Comparison of ENCODE assay signal across 35 cellular contexts in genomic region chr14:104950021-104950420, GRCh38. TPM values are rescaled to one million over a fixed set of nuclear protein-coding genes. Genes with fewer than 3 reads are reported as not detected.
"Had no signal": no experiment of that assay in that cellular context is flagged by ENCODE, and none has a peak within 500 bp of the region (broad histone marks: within the 10 kb centered on the region; RNA-seq: fewer than 3 reads in every experiment).

No MANE protein-coding gene starts in this region.

- H3K27ac Mint-ChIP-seq: activated B cell treated with CpG ODN at 0.5 μM for 24 hours; activated CD4-positive, alpha-beta memory T cell treated with anti-CD3 and anti-CD28 coated beads for 36 hours; activated CD8-positive, alpha-beta memory T cell treated with anti-CD3 and anti-CD28 coated beads, Interleukin-2, amount 10 ng/mL, durations not matched to agents 7 days and 5 days; activated CD8-positive, alpha-beta T cell treated with anti-CD3 and anti-CD28 coated beads, Interleukin-2, amount 10 ng/mL, durations not matched to agents 7 days and 5 days; activated naive CD4-positive, alpha-beta T cell treated with anti-CD3 and anti-CD28 coated beads for 36 hours; activated naive CD4-positive, alpha-beta T cell treated with anti-CD3 and anti-CD28 coated beads, Interleukin-2, amount 50 U/mL, for 24 hours; activated naive CD8-positive, alpha-beta T cell treated with anti-CD3 and anti-CD28 coated beads, Interleukin-2, amount 10 ng/mL, durations not matched to agents 7 days and 5 days; activated T-helper 1 cell treated with anti-CD3 and anti-CD28 coated beads, Interleukin-12 subunit alpha, Interleukin-12 subunit beta, Interleukin-2, Interleukin-4 antibody, amounts not matched to agents 30 ng/mL and 10 ng/mL and 1 ng/mL, durations not matched to agents 14 hours and 24 hours and 36 hours; activated T-helper 2 cell treated with anti-CD3 and anti-CD28 coated beads, Interferon-gamma antibody, Interleukin-2, Interleukin-4, amounts not matched to agents 10 μg/mL and 5 μg/mL and 100 μg/mL, durations not matched to agents 14 hours and 24 hours and 36 hours; brain; T-helper 17 cell; T-helper 2 cell treated with Interferon-gamma antibody and Interleukin-4, amounts not matched to agents 5 μg/mL and 100 μg/mL, for 36 hours had no signal

- H3K36me3 ChIP-seq: breast epithelium, cardiac muscle cell, colonic mucosa, WERI-Rb-1 had no signal

- ATAC-seq: activated CD4-positive, CD25-positive, alpha-beta regulatory T cell treated with anti-CD3 and anti-CD28 coated beads, Interleukin-2, amount 50 U/mL, for 24 hours; activated CD8-positive, alpha-beta memory T cell treated with anti-CD3 and anti-CD28 coated beads, Interleukin-2, amount 10 ng/mL, durations not matched to agents 7 days and 5 days; activated CD8-positive, alpha-beta T cell treated with anti-CD3 and anti-CD28 coated beads, Interleukin-2, amount 10 ng/mL, durations not matched to agents 7 days and 5 days; gastroesophageal sphincter; T-helper 17 cell had no signal

- H3K4me1 Mint-ChIP-seq: activated B cell treated with CpG ODN at 0.5 μM for 24 hours; activated CD8-positive, alpha-beta memory T cell treated with anti-CD3 and anti-CD28 coated beads, Interleukin-2, amount 10 ng/mL, durations not matched to agents 7 days and 5 days; activated naive CD4-positive, alpha-beta T cell treated with anti-CD3 and anti-CD28 coated beads, Interleukin-2, amount 50 U/mL, for 24 hours; activated naive CD8-positive, alpha-beta T cell treated with anti-CD3 and anti-CD28 coated beads, Interleukin-2, amount 10 ng/mL, durations not matched to agents 7 days and 5 days; brain; central memory CD8-positive, alpha-beta T cell had no signal

- H3K36me3 Mint-ChIP-seq: activated CD4-positive, alpha-beta memory T cell treated with anti-CD3 and anti-CD28 coated beads for 36 hours; activated CD8-positive, alpha-beta memory T cell treated with anti-CD3 and anti-CD28 coated beads, Interleukin-2, amount 10 ng/mL, durations not matched to agents 7 days and 5 days; activated naive CD4-positive, alpha-beta T cell treated with anti-CD3 and anti-CD28 coated beads, Interleukin-2, amount 50 U/mL, for 24 hours; activated naive CD8-positive, alpha-beta T cell treated with anti-CD3 and anti-CD28 coated beads, Interleukin-2, amount 10 ng/mL, durations not matched to agents 7 days and 5 days had no signal

- H3K4me3 ChIP-seq: ascending aorta, breast epithelium, cardiac muscle cell, colonic mucosa, esophagus squamous epithelium, gastroesophageal sphincter had no signal

- H3K4me3 Mint-ChIP-seq: activated B cell treated with CpG ODN at 0.5 μM for 24 hours; activated CD4-positive, alpha-beta memory T cell treated with anti-CD3 and anti-CD28 coated beads for 36 hours; activated CD8-positive, alpha-beta memory T cell treated with anti-CD3 and anti-CD28 coated beads, Interleukin-2, amount 10 ng/mL, durations not matched to agents 7 days and 5 days; activated CD8-positive, alpha-beta T cell treated with anti-CD3 and anti-CD28 coated beads, Interleukin-2, amount 10 ng/mL, durations not matched to agents 7 days and 5 days; activated naive CD4-positive, alpha-beta T cell treated with anti-CD3 and anti-CD28 coated beads for 36 hours; activated naive CD4-positive, alpha-beta T cell treated with anti-CD3 and anti-CD28 coated beads, Interleukin-2, amount 50 U/mL, for 24 hours; activated naive CD8-positive, alpha-beta T cell treated with anti-CD3 and anti-CD28 coated beads, Interleukin-2, amount 10 ng/mL, durations not matched to agents 7 days and 5 days; activated T-helper 1 cell treated with anti-CD3 and anti-CD28 coated beads, Interleukin-12 subunit alpha, Interleukin-12 subunit beta, Interleukin-2, Interleukin-4 antibody, amounts not matched to agents 30 ng/mL and 10 ng/mL and 1 ng/mL, durations not matched to agents 14 hours and 24 hours and 36 hours; brain; central memory CD8-positive, alpha-beta T cell; T-helper 17 cell; T-helper 2 cell treated with Interferon-gamma antibody and Interleukin-4, amounts not matched to agents 5 μg/mL and 100 μg/mL, for 36 hours had no signal

- H3K27ac ChIP-seq: ascending aorta, breast epithelium, cardiac muscle cell, colonic mucosa, epithelial cell of prostate, esophagus squamous epithelium, gastroesophageal sphincter, WERI-Rb-1 had no signal

- H3K9me3 Mint-ChIP-seq: activated B cell treated with CpG ODN at 0.5 μM for 24 hours; activated CD4-positive, alpha-beta memory T cell treated with anti-CD3 and anti-CD28 coated beads for 36 hours; activated naive CD4-positive, alpha-beta T cell treated with anti-CD3 and anti-CD28 coated beads for 36 hours; activated naive CD4-positive, alpha-beta T cell treated with anti-CD3 and anti-CD28 coated beads, Interleukin-2, amount 50 U/mL, for 24 hours; activated naive CD8-positive, alpha-beta T cell treated with anti-CD3 and anti-CD28 coated beads, Interleukin-2, amount 10 ng/mL, durations not matched to agents 7 days and 5 days; activated T-helper 1 cell treated with anti-CD3 and anti-CD28 coated beads, Interleukin-12 subunit alpha, Interleukin-12 subunit beta, Interleukin-2, Interleukin-4 antibody, amounts not matched to agents 30 ng/mL and 10 ng/mL and 1 ng/mL, durations not matched to agents 14 hours and 24 hours and 36 hours; activated T-helper 2 cell treated with anti-CD3 and anti-CD28 coated beads, Interferon-gamma antibody, Interleukin-2, Interleukin-4, amounts not matched to agents 10 μg/mL and 5 μg/mL and 100 μg/mL, durations not matched to agents 14 hours and 24 hours and 36 hours; brain; central memory CD8-positive, alpha-beta T cell; T-helper 2 cell treated with Interferon-gamma antibody and Interleukin-4, amounts not matched to agents 5 μg/mL and 100 μg/mL, for 36 hours had no signal

- H3K4me1 ChIP-seq: ascending aorta, breast epithelium, colonic mucosa, esophagus squamous epithelium, gastroesophageal sphincter had no signal

- DNase-seq: activated B cell treated with CpG ODN at 0.5 μM for 24 hours; activated CD4-positive, alpha-beta memory T cell treated with anti-CD3 and anti-CD28 coated beads for 36 hours; activated CD4-positive, alpha-beta T cell treated with anti-CD3 and anti-CD28 coated beads for 48 hours; activated CD8-positive, alpha-beta memory T cell treated with anti-CD3 and anti-CD28 coated beads, Interleukin-2, amount 10 ng/mL, durations not matched to agents 7 days and 5 days; activated CD8-positive, alpha-beta memory T cell treated with anti-CD3 and anti-CD28 coated beads, Interleukin-2, amount 50 U/mL, for 4 hours; activated CD8-positive, alpha-beta T cell treated with anti-CD3 and anti-CD28 coated beads, Interleukin-2, amount 10 ng/mL, durations not matched to agents 7 days and 5 days; activated effector memory CD4-positive, alpha-beta T cell treated with anti-CD3 and anti-CD28 coated beads, Interleukin-2, amount 50 U/mL, for 16 hours; activated naive CD4-positive, alpha-beta T cell treated with anti-CD3 and anti-CD28 coated beads for 36 hours; activated naive CD8-positive, alpha-beta T cell treated with anti-CD3 and anti-CD28 coated beads, Interleukin-2, amount 10 ng/mL, durations not matched to agents 7 days and 5 days; activated T-cell treated with anti-CD3 and anti-CD28 coated beads, Interleukin-2, amount 50 U/mL, for 1 hour; activated T-cell treated with anti-CD3 and anti-CD28 coated beads, Interleukin-2, amount 50 U/mL, for 48 hours; colonic mucosa; effector CD8-positive, alpha-beta T cell; esophagus squamous epithelium; foreskin melanocyte; T1000; WERI-Rb-1 had no signal

- H3K27me3 ChIP-seq: ascending aorta, breast epithelium, cardiac muscle cell, colonic mucosa, esophagus squamous epithelium, gastroesophageal sphincter had no signal

- H3K27me3 Mint-ChIP-seq: activated B cell treated with CpG ODN at 0.5 μM for 24 hours; activated CD4-positive, alpha-beta memory T cell treated with anti-CD3 and anti-CD28 coated beads for 36 hours; activated CD8-positive, alpha-beta memory T cell treated with anti-CD3 and anti-CD28 coated beads, Interleukin-2, amount 10 ng/mL, durations not matched to agents 7 days and 5 days; activated naive CD4-positive, alpha-beta T cell treated with anti-CD3 and anti-CD28 coated beads, Interleukin-2, amount 50 U/mL, for 24 hours; activated naive CD8-positive, alpha-beta T cell treated with anti-CD3 and anti-CD28 coated beads, Interleukin-2, amount 10 ng/mL, durations not matched to agents 7 days and 5 days had no signal

- H3K9me3 ChIP-seq: ascending aorta, breast epithelium, colonic mucosa, esophagus squamous epithelium, gastroesophageal sphincter had no signal

RNA-seq across cellular contexts. Expression of gene PLD4, which starts 25.3 kb away (rescaled TPM):
- total RNA-seq: activated CD4-positive, alpha-beta memory T cell treated with anti-CD3 and anti-CD28 coated beads for 36 hours; activated CD8-positive, alpha-beta memory T cell treated with anti-CD3 and anti-CD28 coated beads for 36 hours; activated CD8-positive, alpha-beta memory T cell treated with anti-CD3 and anti-CD28 coated beads, Interleukin-2, amount 10 ng/mL, durations not matched to agents 7 days and 5 days; activated CD8-positive, alpha-beta T cell treated with anti-CD3 and anti-CD28 coated beads, Interleukin-2, amount 10 ng/mL, durations not matched to agents 7 days and 5 days; activated naive CD4-positive, alpha-beta T cell treated with anti-CD3 and anti-CD28 coated beads for 36 hours; ascending aorta; dermis microvascular lymphatic vessel endothelial cell; fibroblast of villous mesenchyme; glomerular endothelial cell had no signal
- polyA plus RNA-seq: fibroblast of lung had no signal

RNA-seq across cellular contexts. Expression of gene AHNAK2, which starts 28.2 kb away (rescaled TPM):
- total RNA-seq: activated B cell treated with CpG ODN at 0.5 μM for 24 hours; activated CD8-positive, alpha-beta memory T cell treated with anti-CD3 and anti-CD28 coated beads, Interleukin-2, amount 10 ng/mL, durations not matched to agents 7 days and 5 days; activated CD8-positive, alpha-beta T cell treated with anti-CD3 and anti-CD28 coated beads, Interleukin-2, amount 10 ng/mL, durations not matched to agents 7 days and 5 days; T-helper 17 cell had no signal
